8 cellular contexts compared by ENCODE assay signal in the genomic region with DNA sequence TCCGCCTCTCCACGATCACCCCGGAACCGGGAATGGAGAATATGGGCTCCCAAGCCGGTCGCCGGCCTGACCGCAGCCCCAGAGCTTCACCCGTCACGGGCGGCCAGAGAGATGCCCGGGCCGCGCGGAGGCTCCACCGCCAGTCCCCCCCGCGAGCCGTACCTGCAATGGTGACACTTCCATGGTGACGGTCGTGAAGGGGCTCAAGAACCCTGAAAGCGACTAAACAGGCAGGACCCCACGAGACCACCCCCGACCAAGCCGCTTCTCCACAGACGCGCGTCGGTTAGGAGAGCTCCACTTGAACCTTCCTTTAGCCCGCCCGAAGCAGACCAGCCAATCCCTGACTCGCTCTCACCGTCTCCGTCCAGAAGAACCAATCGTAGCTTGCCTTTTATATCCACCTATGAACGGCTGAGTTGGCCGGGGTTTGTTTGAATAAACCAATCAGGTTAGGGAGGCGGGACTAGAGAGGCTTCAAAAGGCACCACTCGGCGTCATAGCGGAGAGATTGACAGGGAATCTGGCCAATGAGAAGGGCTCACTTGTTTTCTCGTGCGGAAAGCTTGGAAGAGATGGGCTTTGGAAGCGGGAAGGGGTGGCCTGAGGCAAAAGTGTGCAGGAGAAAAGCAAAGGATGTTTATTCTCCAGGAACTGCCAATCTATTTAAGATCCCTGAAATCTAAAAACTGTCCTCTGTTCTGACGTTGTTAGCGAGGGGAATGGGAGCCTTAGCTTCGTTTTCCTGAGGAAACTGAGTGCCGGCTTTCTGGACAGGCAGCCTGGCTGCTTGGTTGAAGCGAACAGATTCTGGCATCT. TPM values are rescaled to one million over a fixed set of nuclear protein-coding genes. Genes with fewer than 3 reads are reported as not detected.
DNase-seq lines count a peak whose midpoint lies in the region; ATAC-seq and TF ChIP-seq lines count a peak whose summit lies in the region.

Gene TOP2A, minus strand, starts transcription at position 288 of the 819 bp plus-strand sequence. Its CDS starts 105 bp downstream, at position 183.

- H3K27me3 ChIP-seq in rectal smooth muscle tissue (ENCODE audit: control insufficient read depth, insufficient read depth, low read length) (no peaks in the 10 kb centered on the region), aorta (ENCODE audit: control insufficient read depth in 1 of 2, insufficient read depth in 2 of 2, low read length in 1 of 2) (no peaks in the 10 kb centered on the region)

- peak; percentile 99 for DNase-seq in NCI-H2029 treated with DMSO at 0.1 percent for 48 hours (lab: John Stamatoyannopoulos, UW)
- peak; percentile 91 for DNase-seq in T-helper 22 cell (ENCODE audit: low read depth)
- peak; percentile 100 for DNase-seq in astrocyte of the cerebellum (ENCODE audit: low read depth)
- peak; percentile 100 for DNase-seq in hepatic stellate cell (ENCODE audit: low spot score)
- DNase-seq in aorta, result peak; percentile 93 to 96

- TF ChIP-seq CTCF in astrocyte of the cerebellum (IDR thresholded peaks at IDR 0.05; ENCODE audit: low read depth, low read length, missing control alignments), result no peak

- WGBS in aorta, 2 donors, result 0% methylated on average over 49 of the region's 49 CpGs

- intact Hi-C loops in aorta (cut with DNase I), result loop anchor here (2.0 to 10.0 kb wide), 3 partner anchors 59 to 113 kb away; partner anchors contain the start of gene RARA (in 1 of the 2)

- H3K9ac ChIP-seq in rectal smooth muscle tissue (ENCODE audit: low read length), result peak within 1 kb of the TSS; percentile 29

- H3K27ac ChIP-seq in rectal smooth muscle tissue (ENCODE audit: low read depth, low read length) (peak within 1 kb of the TSS; percentile 64), aorta (ENCODE audit: low read depth in 1 of 2, low read length in 2 of 2) (peak within 1 kb of the TSS in 1 of 2 donors; percentile 18)

- H3K36me3 ChIP-seq in rectal smooth muscle tissue (ENCODE audit: control insufficient read depth, insufficient read depth, low read length), result no peaks in the 10 kb centered on the region
- no peaks in the 10 kb centered on the region for H3K36me3 ChIP-seq in aorta (ENCODE audit: control insufficient read depth in 1 of 2, insufficient read depth in 2 of 2, low read length in 1 of 2)

- ATAC-seq in GM18511 (IDR thresholded peaks at IDR 0.05; ENCODE audit: unreplicated experiment), result peak; percentile 94
- peak; percentile 94 for ATAC-seq in HG03025 (IDR thresholded peaks at IDR 0.05; ENCODE audit: low FRiP score, unreplicated experiment)
- ATAC-seq in aorta (ENCODE audit: low FRiP score), result peak; percentile 100

- peaks cover 7% of the 10 kb centered on the region for H3K4me1 ChIP-seq in rectal smooth muscle tissue (ENCODE audit: control insufficient read depth, insufficient read depth, low read length)
- no peaks in the 10 kb centered on the region for H3K4me1 ChIP-seq in aorta (ENCODE audit: control insufficient read depth in 1 of 2, insufficient read depth in 2 of 2, low read length in 2 of 2)

- H3K9me3 ChIP-seq in aorta (ENCODE audit: control insufficient read depth, low read length), result no peaks in the 10 kb centered on the region

- in situ Hi-C loops in astrocyte of the cerebellum (cut with HindIII; ENCODE audit: low sequenced_read_pairs), result loop anchor here (5.0 kb wide), 1 partner anchor 116 kb away; no protein-coding TSS in a partner anchor

- H3K4me3 ChIP-seq in astrocyte of the cerebellum (ENCODE audit: low read depth, low read length), result peak within 1 kb of the TSS; percentile 81
- peak within 1 kb of the TSS; percentile 72 for H3K4me3 ChIP-seq in rectal smooth muscle tissue (ENCODE audit: low read length)
- peak within 1 kb of the TSS; percentile 22 to 54 for H3K4me3 ChIP-seq in aorta (ENCODE audit: low read length in 2 of 2)

RNA-seq across cellular contexts. Expression of gene TOP2A, which starts in this region (rescaled TPM):
- total RNA-seq in aorta, result 1 to 10 TPM; 1.8 to 4.4 TPM
- 1 to 10 TPM in 1 of 2 donors, under 1 TPM in 1; 0.25 to 2.1 TPM for polyA plus RNA-seq in aorta
